4 cellular contexts compared by ENCODE assay signal in the genomic region with DNA sequence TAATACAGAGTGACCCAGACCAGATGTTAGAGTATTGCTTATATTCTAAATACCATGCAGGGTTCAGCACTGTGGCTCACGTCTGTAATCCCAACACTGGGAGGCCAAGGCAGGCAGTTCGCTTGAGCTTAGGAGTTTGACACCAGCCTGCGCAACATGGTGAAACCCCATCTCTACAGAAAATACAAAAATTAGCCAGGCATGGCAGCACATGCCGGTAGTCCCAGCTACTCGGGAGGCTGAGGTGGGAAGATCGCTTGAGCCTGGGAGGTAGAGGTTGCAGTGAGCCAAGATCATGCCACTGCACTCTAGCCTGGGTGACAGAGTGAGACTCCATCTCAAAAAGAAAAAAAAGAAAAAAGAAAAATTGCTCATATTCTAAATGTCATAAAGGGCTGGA. TPM values are rescaled to one million over a fixed set of nuclear protein-coding genes. Genes with fewer than 3 reads are reported as not detected.
"Had no signal": no experiment of that assay in that cellular context is flagged by ENCODE, and none has a peak within 500 bp of the region (broad histone marks: within the 10 kb centered on the region; RNA-seq: fewer than 3 reads in every experiment).

No MANE protein-coding gene starts in this region.

RNA-seq across cellular contexts. Expression of gene MYH11, which starts 6.3 kb away (rescaled TPM):
- total RNA-seq: natural killer cell treated with Interleukin-12 subunit alpha and Interleukin-12 subunit beta and Interleukin-15 and Interleukin-18, amount 100 ng/mL, for 72 hours; smooth muscle cell had no signal
- polyA plus RNA-seq: mammary epithelial cell, neural cell had no signal
